ENCODE assay signal across 16 cellular contexts in the genomic region with DNA sequence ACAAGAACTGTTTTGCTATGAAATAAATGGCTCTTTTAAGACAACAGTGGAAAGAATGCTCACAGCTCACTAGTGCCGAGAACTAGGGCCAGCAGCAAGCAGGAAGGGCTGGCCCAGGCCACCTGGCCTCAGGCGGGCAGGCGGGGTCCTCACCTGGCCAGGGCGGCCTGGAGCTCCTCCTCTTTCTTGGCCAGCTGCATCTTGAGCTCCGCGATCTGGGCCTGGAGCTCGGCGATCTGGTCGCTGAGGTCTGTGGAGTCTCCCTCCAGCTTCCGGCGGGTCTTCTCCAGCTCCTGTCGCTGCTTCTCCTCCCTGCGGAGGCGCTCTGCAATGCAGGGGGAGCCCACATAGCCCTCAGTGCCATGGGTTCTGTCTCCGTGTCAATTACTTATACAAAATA. TPM values are rescaled to one million over a fixed set of nuclear protein-coding genes. Genes with fewer than 3 reads are reported as not detected.
DNase-seq lines count a peak whose midpoint lies in the region; ATAC-seq, FAIRE-seq and TF ChIP-seq lines count a peak whose summit lies in the region.
"Had no signal": no experiment of that assay in that cellular context is flagged by ENCODE, and none has a peak within 500 bp of the region (broad histone marks: within the 10 kb centered on the region; RNA-seq: fewer than 3 reads in every experiment).

No MANE protein-coding gene starts in this region.

- peak overlapping the region; percentile 42 for H3K27ac Mint-ChIP-seq in activated naive CD8-positive, alpha-beta T cell treated with anti-CD3 and anti-CD28 coated beads for 36 hours
- H3K27ac Mint-ChIP-seq in stimulated activated naive B cell treated with anti-CD40 and anti-IgM and Interleukin-4, amounts not matched to agents 10 μg/mL and 1 μg/mL and 100 μg/mL, for 72 hours = peak overlapping the region; percentile 25
- H3K27ac Mint-ChIP-seq: GM23338 had no signal

- no peak overlapping the region for H3K4me3 Mint-ChIP-seq in activated naive CD8-positive, alpha-beta T cell treated with anti-CD3 and anti-CD28 coated beads for 36 hours
- no peak overlapping the region for H3K4me3 Mint-ChIP-seq in stimulated activated naive B cell treated with anti-CD40 and anti-IgM and Interleukin-4, amounts not matched to agents 10 μg/mL and 1 μg/mL and 100 μg/mL, for 72 hours
- H3K4me3 Mint-ChIP-seq: GM23338 had no signal

- no peak overlapping the region for H3K9ac ChIP-seq in kidney (ENCODE audit: low read length in 2 of 2)

- peaks cover 62% of the 10 kb centered on the region for H3K36me3 Mint-ChIP-seq in activated naive CD8-positive, alpha-beta T cell treated with anti-CD3 and anti-CD28 coated beads for 36 hours
- peaks cover 72 to 82% of the 10 kb centered on the region in 2 donors for H3K36me3 Mint-ChIP-seq in stimulated activated naive B cell treated with anti-CD40 and anti-IgM and Interleukin-4, amounts not matched to agents 10 μg/mL and 1 μg/mL and 100 μg/mL, for 72 hours

- no peaks in the 10 kb centered on the region for H3K27me3 ChIP-seq in right atrium auricular region
- no peaks in the 10 kb centered on the region for H3K27me3 ChIP-seq in foreskin keratinocyte
- H3K27me3 ChIP-seq: SJCRH30 had no signal

- DNase-seq in left ventricle myocardium superior = peak; percentile 23
- no peak for DNase-seq in right atrium auricular region (ENCODE audit: low spot score)
- DNase-seq in activated naive CD8-positive, alpha-beta T cell treated with anti-CD3 and anti-CD28 coated beads for 36 hours = no peak
- DNase-seq in kidney = peak; percentile 46
- no peak for DNase-seq in stimulated activated naive B cell treated with anti-CD40 and anti-IgM and Interleukin-4, amounts not matched to agents 10 μg/mL and 1 μg/mL and 100 μg/mL, for 72 hours
- DNase-seq in NCI-H524 (lab: John Stamatoyannopoulos, UW) = no peak
- no peak for DNase-seq in ecto neural progenitor cell (ENCODE audit: low spot score)
- no peak for DNase-seq in foreskin keratinocyte
- DNase-seq: ACHN; CD4-positive, CD25-positive, alpha-beta regulatory T cell; Kasumi-1; NCI-H1105 treated with DMSO at 0.1 percent for 48 hours; NCI-H187 treated with DMSO at 0.1 percent for 48 hours; SJCRH30 had no signal

- peaks cover 9% of the 10 kb centered on the region for H3K4me1 Mint-ChIP-seq in activated naive CD8-positive, alpha-beta T cell treated with anti-CD3 and anti-CD28 coated beads for 36 hours
- peaks cover 11 to 31% of the 10 kb centered on the region in 2 donors for H3K4me1 Mint-ChIP-seq in stimulated activated naive B cell treated with anti-CD40 and anti-IgM and Interleukin-4, amounts not matched to agents 10 μg/mL and 1 μg/mL and 100 μg/mL, for 72 hours
- H3K4me1 Mint-ChIP-seq: GM23338 had no signal

- H3K27ac ChIP-seq in right atrium auricular region = no peak overlapping the region
- H3K27ac ChIP-seq in kidney (ENCODE audit: low read depth in 2 of 2, low read length in 2 of 2) = no peak overlapping the region
- H3K27ac ChIP-seq in foreskin keratinocyte = no peak overlapping the region
- H3K27ac ChIP-seq: SJCRH30 had no signal

- peaks cover 5% of the 10 kb centered on the region for H3K9me3 Mint-ChIP-seq in activated naive CD8-positive, alpha-beta T cell treated with anti-CD3 and anti-CD28 coated beads for 36 hours
- H3K9me3 Mint-ChIP-seq in stimulated activated naive B cell treated with anti-CD40 and anti-IgM and Interleukin-4, amounts not matched to agents 10 μg/mL and 1 μg/mL and 100 μg/mL, for 72 hours = no peaks in the 10 kb centered on the region

- TF ChIP-seq CTCF in right atrium auricular region (IDR thresholded peaks at IDR 0.05) (no peak), kidney (IDR thresholded peaks at IDR 0.05; ENCODE audit: borderline replicate concordance, extremely low read depth, insufficient read depth) (no peak), foreskin keratinocyte (conservative IDR thresholded peaks at IDR 0.05) (no peak)

- ATAC-seq in left ventricle myocardium superior (no peak), foreskin keratinocyte (no peak)
- no peak for ATAC-seq in stimulated activated naive B cell treated with anti-CD40 and anti-IgM and Interleukin-4, amounts not matched to agents 10 μg/mL and 1 μg/mL and 100 μg/mL, for 72 hours (replicated peaks)
- ATAC-seq: GM23338 had no signal

- H3K9me3 ChIP-seq in right atrium auricular region (no peaks in the 10 kb centered on the region), kidney (ENCODE audit: control insufficient read depth in 1 of 2, low read length in 2 of 2) (no peaks in the 10 kb centered on the region)
- H3K9me3 ChIP-seq: SJCRH30 had no signal

- H3K36me3 ChIP-seq in right atrium auricular region (peaks cover 100% of the 10 kb centered on the region), kidney (ENCODE audit: control insufficient read depth in 1 of 2, insufficient read depth in 2 of 2, low read length in 2 of 2) (peaks cover 92 to 100% of the 10 kb centered on the region in 2 donors)

- FAIRE-seq in kidney (lab: Jason Lieb, UNC) = no peak
- FAIRE-seq: RCC 7860 had no signal

- H3K4me3 ChIP-seq in right atrium auricular region (no peak overlapping the region), kidney (ENCODE audit: low read length in 2 of 2) (no peak overlapping the region)
- H3K4me3 ChIP-seq: GM23338, SJCRH30 had no signal

- H3K27me3 Mint-ChIP-seq in activated naive CD8-positive, alpha-beta T cell treated with anti-CD3 and anti-CD28 coated beads for 36 hours = no peaks in the 10 kb centered on the region
- H3K27me3 Mint-ChIP-seq in stimulated activated naive B cell treated with anti-CD40 and anti-IgM and Interleukin-4, amounts not matched to agents 10 μg/mL and 1 μg/mL and 100 μg/mL, for 72 hours = no peaks in the 10 kb centered on the region
- H3K27me3 Mint-ChIP-seq: CD4-positive, CD25-positive, alpha-beta regulatory T cell had no signal

- intact Hi-C loops in left ventricle myocardium superior (cut with micrococcal nuclease) = no loop called here
- intact Hi-C loops in kidney (cut with DNase I) = no loop called here

- no peaks in the 10 kb centered on the region for H3K4me1 ChIP-seq in right atrium auricular region
- H3K4me1 ChIP-seq in kidney (ENCODE audit: control insufficient read depth in 1 of 2, insufficient read depth in 1 of 2, low read depth in 1 of 2, low read length in 2 of 2) = no peaks in the 10 kb centered on the region
- no peaks in the 10 kb centered on the region for H3K4me1 ChIP-seq in foreskin keratinocyte
- H3K4me1 ChIP-seq: SJCRH30 had no signal

RNA-seq across cellular contexts. Expression of a gene that starts 43.8 kb away (rescaled TPM):
- 17.6 TPM for total RNA-seq in left ventricle myocardium superior
- 10 to 100 TPM; 10.7 to 18.1 TPM for total RNA-seq in right atrium auricular region
- 10 to 100 TPM; 17.6 to 19.3 TPM for total RNA-seq in activated naive CD8-positive, alpha-beta T cell treated with anti-CD3 and anti-CD28 coated beads for 36 hours
- 160 TPM for total RNA-seq in kidney
- polyA plus RNA-seq in kidney (ENCODE audit: insufficient read depth, low read depth, low replicate concordance) = 51.8 TPM
- 1.3 and 1.8 TPM in 2 replicates for total RNA-seq in foreskin keratinocyte
- 1.2 and 2.2 TPM in 2 replicates for polyA plus RNA-seq in foreskin keratinocyte
- total RNA-seq: GM23338 had no signal

RNA-seq across cellular contexts. Expression of a gene that starts 57.4 kb away (rescaled TPM):
- total RNA-seq in left ventricle myocardium superior = 56.7 TPM
- total RNA-seq in right atrium auricular region = 10 to 100 TPM; 25.4 to 25.7 TPM
- total RNA-seq in activated naive CD8-positive, alpha-beta T cell treated with anti-CD3 and anti-CD28 coated beads for 36 hours = 10 to 100 TPM; 54.3 to 57.0 TPM
- 48.8 TPM for total RNA-seq in kidney
- polyA plus RNA-seq in kidney (ENCODE audit: insufficient read depth, low read depth, low replicate concordance) = 34.8 TPM
- total RNA-seq in foreskin keratinocyte = 14.7 TPM in 2 replicates
- polyA plus RNA-seq in foreskin keratinocyte = 10.0 and 10.6 TPM in 2 replicates

Comparison
In these comparisons a context has a peak if more than half of its experiments do, and no peak if none do; other contexts are left out.
1. DNase-seq: peak in left ventricle myocardium superior (single experiment) and kidney (single experiment); none in right atrium auricular region (single experiment), activated naive CD8-positive, alpha-beta T cell treated with anti-CD3 and anti-CD28 coated beads for 36 hours (single experiment), stimulated activated naive B cell treated with anti-CD40 and anti-IgM and Interleukin-4, amounts not matched to agents 10 μg/mL and 1 μg/mL and 100 μg/mL, for 72 hours (single experiment), NCI-H524 (0 of 2), ecto neural progenitor cell (single experiment) and foreskin keratinocyte (0 of 2).